ENCODE assay signal across 11 cellular contexts in the genomic region with DNA sequence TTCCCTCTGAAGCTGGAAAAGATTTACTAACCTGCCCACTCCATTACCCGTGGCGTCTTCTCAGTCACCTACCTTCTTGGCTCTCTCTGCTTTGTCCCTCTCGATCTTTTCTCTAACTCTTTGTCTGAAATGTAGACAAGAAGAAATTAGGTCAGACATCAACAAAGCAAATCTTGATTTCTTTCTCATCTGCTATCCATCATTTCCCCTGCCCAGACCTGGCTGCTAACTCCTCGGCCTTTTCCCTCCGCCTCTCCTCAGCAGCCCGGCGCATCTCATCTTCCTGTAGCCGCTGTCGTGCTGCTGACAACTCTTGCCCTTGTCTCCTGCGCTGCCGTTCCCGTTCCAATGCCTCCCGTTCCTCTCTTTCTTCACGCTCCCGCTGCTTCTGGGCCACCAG. TPM values are rescaled to one million over a fixed set of nuclear protein-coding genes. Genes with fewer than 3 reads are reported as not detected.
DNase-seq lines count a peak whose midpoint lies in the region; ATAC-seq, FAIRE-seq and TF ChIP-seq lines count a peak whose summit lies in the region.
"Had no signal": no experiment of that assay in that cellular context is flagged by ENCODE, and none has a peak within 500 bp of the region (broad histone marks: within the 10 kb centered on the region; RNA-seq: fewer than 3 reads in every experiment).

No MANE protein-coding gene starts in this region.

- POLR2A ChIA-PET in HepG2 (lab: Yijun Ruan, JAX): interaction anchor here (1.1 to 5.4 kb wide), 2 partner anchors 13 to 24 kb away, joined by 4 to 64 read pairs; a partner anchor contains a TSS
- POLR2A ChIA-PET in activated naive CD8-positive, alpha-beta T cell treated with anti-CD3 and anti-CD28 coated beads, Interleukin-2, amount 10 ng/mL, durations not matched to agents 7 days and 5 days (lab: Charles Lee): interaction anchor here (1.8 to 2.7 kb wide), 2 partner anchors 13 to 86 kb away, joined by 10 to 15 read pairs; a partner anchor contains a TSS

- no peak for TF ChIP-seq RAD21 in HepG2 (CRISPR knock-in tag; IDR thresholded peaks at IDR 0.05)

- TF ChIP-seq CTCF in HepG2 (CRISPR knock-in tag; IDR thresholded peaks at IDR 0.05): no peak
- TF ChIP-seq CTCF in right lobe of liver (IDR thresholded peaks at IDR 0.05): no peak
- no peak for TF ChIP-seq CTCF in kidney epithelial cell (IDR thresholded peaks at IDR 0.05; ENCODE audit: insufficient read depth, low read length, poor library complexity, severe bottlenecking)
- no peak for TF ChIP-seq CTCF in type B pancreatic cell (conservative IDR thresholded peaks at IDR 0.05)

- peaks cover 49% of the 10 kb centered on the region for H3K4me1 ChIP-seq in HepG2 (ENCODE audit: insufficient read depth, low read length)
- peaks cover 0 to 25% (median 12%) of the 10 kb centered on the region in 4 donors for H3K4me1 ChIP-seq in right lobe of liver

- peak in 1 of 2 experiments; percentile 23; a peak in 1 of 4 replicates for TF ChIP-seq POLR2A in HepG2 (IDR thresholded peaks at IDR 0.05; ENCODE audit: insufficient read depth in 1 of 2, low read depth in 2 of 2, low read length in 2 of 2)
- TF ChIP-seq POLR2A in right lobe of liver (IDR thresholded peaks at IDR 0.05): no peak

- no peaks in the 10 kb centered on the region for H3K27me3 Mint-ChIP-seq in activated naive CD8-positive, alpha-beta T cell treated with anti-CD3 and anti-CD28 coated beads, Interleukin-2, amount 10 ng/mL, durations not matched to agents 7 days and 5 days
- H3K27me3 Mint-ChIP-seq in type B pancreatic cell: no peaks in the 10 kb centered on the region

- H3K27ac Mint-ChIP-seq in activated naive CD8-positive, alpha-beta T cell treated with anti-CD3 and anti-CD28 coated beads, Interleukin-2, amount 10 ng/mL, durations not matched to agents 7 days and 5 days: peak overlapping the region; percentile 88
- H3K27ac Mint-ChIP-seq in type B pancreatic cell: peak overlapping the region; percentile 94

- ATAC-seq in HepG2: no peak
- ATAC-seq in right lobe of liver: no peak
- no peak for ATAC-seq in activated naive CD8-positive, alpha-beta T cell treated with anti-CD3 and anti-CD28 coated beads, Interleukin-2, amount 10 ng/mL, durations not matched to agents 7 days and 5 days (ENCODE audit: low read depth)
- ATAC-seq in GM19023 (IDR thresholded peaks at IDR 0.05; ENCODE audit: unreplicated experiment): no peak
- ATAC-seq in GM18519 (IDR thresholded peaks at IDR 0.05; ENCODE audit: low FRiP score, unreplicated experiment): no peak

- TF ChIP-seq EP300 in HepG2 (IDR thresholded peaks at IDR 0.05; ENCODE audit: low read depth in 2 of 2, low read length in 2 of 2) (no peak), HepG2 (CRISPR knock-in tag; IDR thresholded peaks at IDR 0.05; ENCODE audit: borderline replicate concordance) (no peak)

- peak overlapping the region; percentile 85 for H3K4me3 Mint-ChIP-seq in activated naive CD8-positive, alpha-beta T cell treated with anti-CD3 and anti-CD28 coated beads, Interleukin-2, amount 10 ng/mL, durations not matched to agents 7 days and 5 days
- peak overlapping the region; percentile 95 for H3K4me3 Mint-ChIP-seq in type B pancreatic cell

- H3K79me2 ChIP-seq in HepG2 (ENCODE audit: insufficient read depth, low read length): peaks cover 13% of the 10 kb centered on the region

- H3K27me3 ChIP-seq in HepG2 (ENCODE audit: control insufficient read depth in 1 of 2, insufficient read depth in 2 of 2, low read length in 2 of 2): no peaks in the 10 kb centered on the region
- no peaks in the 10 kb centered on the region for H3K27me3 ChIP-seq in right lobe of liver
- H3K27me3 ChIP-seq in kidney epithelial cell (ENCODE audit: control insufficient read depth, insufficient read depth, low read length): no peaks in the 10 kb centered on the region
- H3K27me3 ChIP-seq: left lung had no signal

- CTCF ChIA-PET in HepG2 (lab: Yijun Ruan, JAX; ENCODE audit: low intra/inter-chr PET ratio, low total read pairs): no interaction called here

- WGBS in HepG2 (ENCODE audit: low lambda C conversion rate): 90% methylated on average over 15 of the region's 15 CpGs
- WGBS in right lobe of liver (ENCODE audit: insufficient coverage, low coverage, low lambda C conversion rate, missing lambda C conversion rate): 78% methylated on average over 14 of the region's 15 CpGs

- no peaks in the 10 kb centered on the region for H3K9me3 Mint-ChIP-seq in activated naive CD8-positive, alpha-beta T cell treated with anti-CD3 and anti-CD28 coated beads, Interleukin-2, amount 10 ng/mL, durations not matched to agents 7 days and 5 days
- no peaks in the 10 kb centered on the region for H3K9me3 Mint-ChIP-seq in type B pancreatic cell

- peak overlapping the region; percentile 94 for H3K9ac ChIP-seq in HepG2 (ENCODE audit: insufficient read depth, low read depth, low read length)

- DNase-seq in HepG2 (ENCODE audit: low spot score): no peak
- DNase-seq in right lobe of liver: no peak
- no peak for DNase-seq in activated naive CD8-positive, alpha-beta T cell treated with anti-CD3 and anti-CD28 coated beads, Interleukin-2, amount 10 ng/mL, durations not matched to agents 7 days and 5 days
- no peak for DNase-seq in kidney epithelial cell (ENCODE audit: low read depth)
- no peak for DNase-seq in type B pancreatic cell (ENCODE audit: extremely low spot score, unreplicated experiment)
- no peak for DNase-seq in cortex of kidney (lab: John Stamatoyannopoulos, UW)
- DNase-seq: EL, NCI-H187 treated with DMSO at 0.1 percent for 48 hours had no signal

- no peaks in the 10 kb centered on the region for H4K20me1 ChIP-seq in HepG2 (ENCODE audit: insufficient read depth, low read length)

- in situ Hi-C loops in HepG2 (cut with HindIII; ENCODE audit: extremely low pct_ligation_motif_present, low pct_unique_long_range_greater_than_20kb): no loop called here

- H3K27ac ChIP-seq in HepG2 (ENCODE audit: extremely low read length, insufficient read depth, low read length): peak overlapping the region; percentile 86
- H3K27ac ChIP-seq in right lobe of liver: no peak overlapping the region

- no TSS peak for BruUV-seq in HepG2 (replicated peaks; lab: Mats Ljungman, UMichigan)

- H3K4me2 ChIP-seq in HepG2 (ENCODE audit: low read depth, low read length): peak overlapping the region; percentile 98

- H3K4me3 ChIP-seq in HepG2 (replicated peaks in 1 of 3; ENCODE audit: insufficient read depth in 1 of 3, low read depth in 2 of 3, low read length in 3 of 3) (peak overlapping the region; percentile 88 to 98 (median 94)), right lobe of liver (peak overlapping the region in 1 of 3 donors; percentile 99), kidney epithelial cell (ENCODE audit: low read depth, low read length) (peak overlapping the region; percentile 100)

- FAIRE-seq in HepG2 (lab: Jason Lieb, UNC): no peak

- peaks cover 13% of the 10 kb centered on the region for H3K36me3 Mint-ChIP-seq in activated naive CD8-positive, alpha-beta T cell treated with anti-CD3 and anti-CD28 coated beads, Interleukin-2, amount 10 ng/mL, durations not matched to agents 7 days and 5 days
- H3K36me3 Mint-ChIP-seq in type B pancreatic cell: peaks cover 8% of the 10 kb centered on the region

- H3K4me1 Mint-ChIP-seq in activated naive CD8-positive, alpha-beta T cell treated with anti-CD3 and anti-CD28 coated beads, Interleukin-2, amount 10 ng/mL, durations not matched to agents 7 days and 5 days: peaks cover 26% of the 10 kb centered on the region
- H3K4me1 Mint-ChIP-seq in type B pancreatic cell (ENCODE audit: unreplicated experiment): peaks cover 28% of the 10 kb centered on the region

- peaks cover 0 to 7% of the 10 kb centered on the region in 2 experiments; a peak in 1 of 5 replicates for H3K36me3 ChIP-seq in HepG2 (replicated peaks in 1 of 2; ENCODE audit: control insufficient read depth in 1 of 2, insufficient read depth in 2 of 2, low read length in 2 of 2)
- H3K36me3 ChIP-seq in right lobe of liver: peaks cover 0 to 26% (median 0%) of the 10 kb centered on the region in 4 donors
- peaks cover 3% of the 10 kb centered on the region for H3K36me3 ChIP-seq in kidney epithelial cell (ENCODE audit: control insufficient read depth, insufficient read depth, low read length)

- no peak overlapping the region for H2AFZ ChIP-seq in HepG2 (ENCODE audit: low read length)

- intact Hi-C loops in HepG2 (cut with micrococcal nuclease; ENCODE audit: unreplicated experiment) (no loop called here), right lobe of liver (cut with DNase I) (loop anchor here in 1 of 2 donors (10.0 kb wide), 1 partner anchor 63 kb away; a partner anchor contains a TSS)

- H3K9me3 ChIP-seq in HepG2 (ENCODE audit: low read length): no peaks in the 10 kb centered on the region
- H3K9me3 ChIP-seq in right lobe of liver: no peaks in the 10 kb centered on the region
- H3K9me3 ChIP-seq: left lung had no signal

RNA-seq across cellular contexts. Expression of a gene that starts 1.2 kb away (rescaled TPM):
- total RNA-seq in HepG2 (2016; rRNA removed; fragmentation: Illumina TruSeq; extraction: Trizol): 52.4 and 58.9 TPM in 2 replicates
- 25.0 and 28.4 TPM in 2 replicates for total RNA-seq in HepG2 (2016; cell fraction: cytosol; rRNA removed; fragmentation: Illumina TruSeq; extraction: Trizol; ENCODE audit: low read depth)
- total RNA-seq in HepG2 (2016; cell fraction: insoluble cytoplasmic fraction; rRNA removed; fragmentation: Illumina TruSeq; extraction: Trizol): 56.1 and 62.3 TPM in 2 replicates
- 40.8 and 41.9 TPM in 2 replicates for total RNA-seq in HepG2 (2016; cell fraction: membrane; rRNA removed; fragmentation: Illumina TruSeq; extraction: Trizol)
- 27.3 and 31.1 TPM in 2 replicates for total RNA-seq in HepG2 (2016; cell fraction: nucleus; rRNA removed; fragmentation: Illumina TruSeq; extraction: Trizol)
- polyA plus RNA-seq in HepG2 (2011; rRNA removed): 47.1 and 47.5 TPM in 2 replicates
- polyA plus RNA-seq in HepG2 (2011; cell fraction: cytosol; rRNA removed): 59.8 and 76.4 TPM in 2 replicates
- polyA plus RNA-seq in HepG2 (2011; cell fraction: nucleus; rRNA removed): 80.0 and 89.1 TPM in 2 replicates
- polyA plus RNA-seq in HepG2 (2012): 44.4 and 52.5 TPM in 2 replicates
- polyA plus RNA-seq in HepG2 (2016; cell fraction: cytosol; fragmentation: Illumina TruSeq; extraction: Trizol; ENCODE audit: low read depth): 36.1 and 38.7 TPM in 2 replicates
- 75.2 and 76.6 TPM in 2 replicates for polyA plus RNA-seq in HepG2 (2016; cell fraction: insoluble cytoplasmic fraction; fragmentation: Illumina TruSeq; extraction: Trizol; ENCODE audit: low read depth)
- polyA plus RNA-seq in HepG2 (2016; cell fraction: membrane; fragmentation: Illumina TruSeq; extraction: Trizol; ENCODE audit: low read depth): 44.4 and 47.0 TPM in 2 replicates
- polyA plus RNA-seq in HepG2 (2016; cell fraction: nucleus; fragmentation: Illumina TruSeq; extraction: Trizol; ENCODE audit: insufficient read depth, low read depth): 73.9 and 74.6 TPM in 2 replicates
- 28.1 and 56.9 TPM in 2 replicates for polyA minus RNA-seq in HepG2 (2011; rRNA and poly(A)+ RNA removed; ENCODE audit: low replicate concordance)
- 21.0 and 25.1 TPM in 2 replicates for polyA minus RNA-seq in HepG2 (2011; cell fraction: cytosol; rRNA and poly(A)+ RNA removed)
- polyA minus RNA-seq in HepG2 (2011; cell fraction: nucleus; rRNA and poly(A)+ RNA removed): 22.1 and 24.7 TPM in 2 replicates
- total RNA-seq in right lobe of liver: 10 to 100 TPM; 24.7 to 41.9 (median 28.0) TPM
- 100 to 1,000 TPM; 135 to 136 TPM for total RNA-seq in activated naive CD8-positive, alpha-beta T cell treated with anti-CD3 and anti-CD28 coated beads, Interleukin-2, amount 10 ng/mL, durations not matched to agents 7 days and 5 days
- 289 and 321 TPM in 2 replicates for total RNA-seq in kidney epithelial cell
- 76.5 and 113 TPM in 2 replicates for total RNA-seq in type B pancreatic cell (ENCODE audit: low replicate concordance)

RNA-seq across cellular contexts. Expression of a gene that starts 5.6 kb away (rescaled TPM):
- total RNA-seq in HepG2 (2016; rRNA removed; fragmentation: Illumina TruSeq; extraction: Trizol): 1.4 and 3.7 TPM in 2 replicates
- 0.53 and 0.81 TPM in 2 replicates for total RNA-seq in HepG2 (2016; cell fraction: cytosol; rRNA removed; fragmentation: Illumina TruSeq; extraction: Trizol; ENCODE audit: low read depth)
- total RNA-seq in HepG2 (2016; cell fraction: insoluble cytoplasmic fraction; rRNA removed; fragmentation: Illumina TruSeq; extraction: Trizol): 1.00 and 3.4 TPM in 2 replicates
- 1.1 and 1.6 TPM in 2 replicates for total RNA-seq in HepG2 (2016; cell fraction: membrane; rRNA removed; fragmentation: Illumina TruSeq; extraction: Trizol)
- 6.2 and 8.7 TPM in 2 replicates for total RNA-seq in HepG2 (2016; cell fraction: nucleus; rRNA removed; fragmentation: Illumina TruSeq; extraction: Trizol)
- polyA plus RNA-seq in HepG2 (2011; rRNA removed): 3.2 and 3.6 TPM in 2 replicates
- polyA plus RNA-seq in HepG2 (2011; cell fraction: cytosol; rRNA removed): 1.4 and 1.6 TPM in 2 replicates
- 9.9 and 12.9 TPM in 2 replicates for polyA plus RNA-seq in HepG2 (2011; cell fraction: nucleus; rRNA removed)
- 1.5 and 2.4 TPM in 2 replicates for polyA plus RNA-seq in HepG2 (2012)
- polyA plus RNA-seq in HepG2 (2016; cell fraction: cytosol; fragmentation: Illumina TruSeq; extraction: Trizol; ENCODE audit: low read depth): 0.57 and 0.60 TPM in 2 replicates
- 1.5 and 1.7 TPM in 2 replicates for polyA plus RNA-seq in HepG2 (2016; cell fraction: insoluble cytoplasmic fraction; fragmentation: Illumina TruSeq; extraction: Trizol; ENCODE audit: low read depth)
- polyA plus RNA-seq in HepG2 (2016; cell fraction: membrane; fragmentation: Illumina TruSeq; extraction: Trizol; ENCODE audit: low read depth): 0.63 and 1.1 TPM in 2 replicates
- 14.4 and 15.0 TPM in 2 replicates for polyA plus RNA-seq in HepG2 (2016; cell fraction: nucleus; fragmentation: Illumina TruSeq; extraction: Trizol; ENCODE audit: insufficient read depth, low read depth)
- polyA minus RNA-seq in HepG2 (2011; rRNA and poly(A)+ RNA removed; ENCODE audit: low replicate concordance): 2.8 and 22.4 TPM in 2 replicates
- polyA minus RNA-seq in HepG2 (2011; cell fraction: cytosol; rRNA and poly(A)+ RNA removed): 1.4 TPM in 1 of 2 replicates, not detected in the other
- 9.1 and 10.4 TPM in 2 replicates for polyA minus RNA-seq in HepG2 (2011; cell fraction: nucleus; rRNA and poly(A)+ RNA removed)
- total RNA-seq in right lobe of liver: 1 to 10 TPM; 2.7 to 6.5 (median 3.7) TPM
- 10 to 100 TPM; 23.5 to 23.6 TPM for total RNA-seq in activated naive CD8-positive, alpha-beta T cell treated with anti-CD3 and anti-CD28 coated beads, Interleukin-2, amount 10 ng/mL, durations not matched to agents 7 days and 5 days
- 4.1 and 4.6 TPM in 2 replicates for total RNA-seq in kidney epithelial cell
- total RNA-seq in type B pancreatic cell (ENCODE audit: low replicate concordance): 6.1 and 8.1 TPM in 2 replicates

RNA-seq across cellular contexts. Expression of a gene that starts 6.2 kb away (rescaled TPM):
- total RNA-seq in HepG2 (2016; rRNA removed; fragmentation: Illumina TruSeq; extraction: Trizol): 12.1 and 16.0 TPM in 2 replicates
- 18.2 and 29.1 TPM in 2 replicates for total RNA-seq in HepG2 (2016; cell fraction: cytosol; rRNA removed; fragmentation: Illumina TruSeq; extraction: Trizol; ENCODE audit: low read depth)
- 14.4 and 17.9 TPM in 2 replicates for total RNA-seq in HepG2 (2016; cell fraction: insoluble cytoplasmic fraction; rRNA removed; fragmentation: Illumina TruSeq; extraction: Trizol)
- total RNA-seq in HepG2 (2016; cell fraction: membrane; rRNA removed; fragmentation: Illumina TruSeq; extraction: Trizol): 19.9 and 27.2 TPM in 2 replicates
- total RNA-seq in HepG2 (2016; cell fraction: nucleus; rRNA removed; fragmentation: Illumina TruSeq; extraction: Trizol): 8.7 and 10.5 TPM in 2 replicates
- polyA plus RNA-seq in HepG2 (2011; rRNA removed): 7.7 and 8.4 TPM in 2 replicates
- 10.8 and 13.4 TPM in 2 replicates for polyA plus RNA-seq in HepG2 (2011; cell fraction: cytosol; rRNA removed)
- polyA plus RNA-seq in HepG2 (2011; cell fraction: nucleus; rRNA removed): 3.8 and 4.2 TPM in 2 replicates
- 5.2 and 6.0 TPM in 2 replicates for polyA plus RNA-seq in HepG2 (2012)
- 18.1 and 34.3 TPM in 2 replicates for polyA plus RNA-seq in HepG2 (2016; cell fraction: cytosol; fragmentation: Illumina TruSeq; extraction: Trizol; ENCODE audit: low read depth)
- polyA plus RNA-seq in HepG2 (2016; cell fraction: insoluble cytoplasmic fraction; fragmentation: Illumina TruSeq; extraction: Trizol; ENCODE audit: low read depth): 11.1 and 11.2 TPM in 2 replicates
- polyA plus RNA-seq in HepG2 (2016; cell fraction: membrane; fragmentation: Illumina TruSeq; extraction: Trizol; ENCODE audit: low read depth): 16.8 and 24.0 TPM in 2 replicates
- 11.6 and 12.8 TPM in 2 replicates for polyA plus RNA-seq in HepG2 (2016; cell fraction: nucleus; fragmentation: Illumina TruSeq; extraction: Trizol; ENCODE audit: insufficient read depth, low read depth)
- polyA minus RNA-seq in HepG2 (2011; rRNA and poly(A)+ RNA removed; ENCODE audit: low replicate concordance): 3.1 and 9.7 TPM in 2 replicates
- polyA minus RNA-seq in HepG2 (2011; cell fraction: cytosol; rRNA and poly(A)+ RNA removed): 2.2 and 2.3 TPM in 2 replicates
- 2.2 and 4.0 TPM in 2 replicates for polyA minus RNA-seq in HepG2 (2011; cell fraction: nucleus; rRNA and poly(A)+ RNA removed)
- total RNA-seq in right lobe of liver: 1 to 10 TPM; 4.0 to 6.3 (median 5.3) TPM
- total RNA-seq in activated naive CD8-positive, alpha-beta T cell treated with anti-CD3 and anti-CD28 coated beads, Interleukin-2, amount 10 ng/mL, durations not matched to agents 7 days and 5 days: 1 to 10 TPM; 6.7 to 6.8 TPM
- total RNA-seq in kidney epithelial cell: 8.0 and 8.1 TPM in 2 replicates
- 11.2 and 11.7 TPM in 2 replicates for total RNA-seq in type B pancreatic cell (ENCODE audit: low replicate concordance)

RNA-seq across cellular contexts. Expression of a gene that starts 11.6 kb away (rescaled TPM):
- total RNA-seq in HepG2 (2016; rRNA removed; fragmentation: Illumina TruSeq; extraction: Trizol) (0.11 TPM in 1 of 2 replicates, not detected in the other), right lobe of liver (under 1 TPM in 1 of 6 experiments, not detected in 5; 0.12 TPM), kidney epithelial cell (0.25 TPM in 1 of 2 replicates, not detected in the other), type B pancreatic cell (ENCODE audit: low replicate concordance) (0.21 and 1.0 TPM in 2 replicates)
- not detected in 2 replicates for total RNA-seq in HepG2 (2016; cell fraction: cytosol; rRNA removed; fragmentation: Illumina TruSeq; extraction: Trizol; ENCODE audit: low read depth)
- 0.13 TPM in 1 of 2 replicates, not detected in the other for total RNA-seq in HepG2 (2016; cell fraction: insoluble cytoplasmic fraction; rRNA removed; fragmentation: Illumina TruSeq; extraction: Trizol)
- 0.09 TPM in 1 of 2 replicates, not detected in the other for total RNA-seq in HepG2 (2016; cell fraction: membrane; rRNA removed; fragmentation: Illumina TruSeq; extraction: Trizol)
- total RNA-seq in HepG2 (2016; cell fraction: nucleus; rRNA removed; fragmentation: Illumina TruSeq; extraction: Trizol): 0.25 and 0.28 TPM in 2 replicates
- polyA plus RNA-seq in HepG2 (2011; rRNA removed): 0.04 TPM in 1 of 2 replicates, not detected in the other
- polyA plus RNA-seq in HepG2 (2011; cell fraction: cytosol; rRNA removed): not detected in 2 replicates
- 0.17 and 0.45 TPM in 2 replicates for polyA plus RNA-seq in HepG2 (2011; cell fraction: nucleus; rRNA removed)
- polyA plus RNA-seq in HepG2 (2012): not detected in 2 replicates
- polyA plus RNA-seq in HepG2 (2016; cell fraction: cytosol; fragmentation: Illumina TruSeq; extraction: Trizol; ENCODE audit: low read depth): not detected in 2 replicates
- polyA plus RNA-seq in HepG2 (2016; cell fraction: insoluble cytoplasmic fraction; fragmentation: Illumina TruSeq; extraction: Trizol; ENCODE audit: low read depth): not detected in 2 replicates
- polyA plus RNA-seq in HepG2 (2016; cell fraction: membrane; fragmentation: Illumina TruSeq; extraction: Trizol; ENCODE audit: low read depth): not detected in 2 replicates
- polyA plus RNA-seq in HepG2 (2016; cell fraction: nucleus; fragmentation: Illumina TruSeq; extraction: Trizol; ENCODE audit: insufficient read depth, low read depth): 0.18 TPM in 1 of 2 replicates, not detected in the other
- 0.28 and 0.70 TPM in 2 replicates for polyA minus RNA-seq in HepG2 (2011; rRNA and poly(A)+ RNA removed; ENCODE audit: low replicate concordance)
- not detected in 2 replicates for polyA minus RNA-seq in HepG2 (2011; cell fraction: cytosol; rRNA and poly(A)+ RNA removed)
- polyA minus RNA-seq in HepG2 (2011; cell fraction: nucleus; rRNA and poly(A)+ RNA removed): 0.87 and 1.5 TPM in 2 replicates
- total RNA-seq in activated naive CD8-positive, alpha-beta T cell treated with anti-CD3 and anti-CD28 coated beads, Interleukin-2, amount 10 ng/mL, durations not matched to agents 7 days and 5 days: under 1 TPM; 0.19 to 0.23 TPM

RNA-seq across cellular contexts. Expression of a gene that starts 12.6 kb away (rescaled TPM):
- 9.9 and 31.8 TPM in 2 replicates for total RNA-seq in HepG2 (2016; rRNA removed; fragmentation: Illumina TruSeq; extraction: Trizol)
- total RNA-seq in HepG2 (2016; cell fraction: cytosol; rRNA removed; fragmentation: Illumina TruSeq; extraction: Trizol; ENCODE audit: low read depth): 286 and 306 TPM in 2 replicates
- total RNA-seq in HepG2 (2016; cell fraction: insoluble cytoplasmic fraction; rRNA removed; fragmentation: Illumina TruSeq; extraction: Trizol): 11.3 and 30.0 TPM in 2 replicates
- 58.2 and 65.0 TPM in 2 replicates for total RNA-seq in HepG2 (2016; cell fraction: membrane; rRNA removed; fragmentation: Illumina TruSeq; extraction: Trizol)
- total RNA-seq in HepG2 (2016; cell fraction: nucleus; rRNA removed; fragmentation: Illumina TruSeq; extraction: Trizol): 63.6 and 74.4 TPM in 2 replicates
- polyA plus RNA-seq in HepG2 (2011; rRNA removed): 7.6 and 9.8 TPM in 2 replicates
- 8.3 and 12.4 TPM in 2 replicates for polyA plus RNA-seq in HepG2 (2011; cell fraction: cytosol; rRNA removed)
- 22.1 and 23.0 TPM in 2 replicates for polyA plus RNA-seq in HepG2 (2011; cell fraction: nucleus; rRNA removed)
- 7.5 and 10.7 TPM in 2 replicates for polyA plus RNA-seq in HepG2 (2012)
- polyA plus RNA-seq in HepG2 (2016; cell fraction: cytosol; fragmentation: Illumina TruSeq; extraction: Trizol; ENCODE audit: low read depth): 15.4 and 18.0 TPM in 2 replicates
- 4.0 and 4.7 TPM in 2 replicates for polyA plus RNA-seq in HepG2 (2016; cell fraction: insoluble cytoplasmic fraction; fragmentation: Illumina TruSeq; extraction: Trizol; ENCODE audit: low read depth)
- 8.7 and 12.0 TPM in 2 replicates for polyA plus RNA-seq in HepG2 (2016; cell fraction: membrane; fragmentation: Illumina TruSeq; extraction: Trizol; ENCODE audit: low read depth)
- 23.0 and 27.3 TPM in 2 replicates for polyA plus RNA-seq in HepG2 (2016; cell fraction: nucleus; fragmentation: Illumina TruSeq; extraction: Trizol; ENCODE audit: insufficient read depth, low read depth)
- polyA minus RNA-seq in HepG2 (2011; rRNA and poly(A)+ RNA removed; ENCODE audit: low replicate concordance): 38.2 and 71.6 TPM in 2 replicates
- polyA minus RNA-seq in HepG2 (2011; cell fraction: cytosol; rRNA and poly(A)+ RNA removed): 65.8 and 78.1 TPM in 2 replicates
- polyA minus RNA-seq in HepG2 (2011; cell fraction: nucleus; rRNA and poly(A)+ RNA removed): 52.0 and 83.9 TPM in 2 replicates
- total RNA-seq in right lobe of liver: 1 to 10 TPM in 5 of 6 experiments, under 1 TPM in 1; 0.74 to 4.1 (median 2.6) TPM
- total RNA-seq in activated naive CD8-positive, alpha-beta T cell treated with anti-CD3 and anti-CD28 coated beads, Interleukin-2, amount 10 ng/mL, durations not matched to agents 7 days and 5 days: 10 to 100 TPM; 23.3 to 27.3 TPM
- 3.4 and 4.0 TPM in 2 replicates for total RNA-seq in kidney epithelial cell
- 17.7 and 28.0 TPM in 2 replicates for total RNA-seq in type B pancreatic cell (ENCODE audit: low replicate concordance)
